Comparison of ENCODE assay signal across 12 cellular contexts in the genomic region with DNA sequence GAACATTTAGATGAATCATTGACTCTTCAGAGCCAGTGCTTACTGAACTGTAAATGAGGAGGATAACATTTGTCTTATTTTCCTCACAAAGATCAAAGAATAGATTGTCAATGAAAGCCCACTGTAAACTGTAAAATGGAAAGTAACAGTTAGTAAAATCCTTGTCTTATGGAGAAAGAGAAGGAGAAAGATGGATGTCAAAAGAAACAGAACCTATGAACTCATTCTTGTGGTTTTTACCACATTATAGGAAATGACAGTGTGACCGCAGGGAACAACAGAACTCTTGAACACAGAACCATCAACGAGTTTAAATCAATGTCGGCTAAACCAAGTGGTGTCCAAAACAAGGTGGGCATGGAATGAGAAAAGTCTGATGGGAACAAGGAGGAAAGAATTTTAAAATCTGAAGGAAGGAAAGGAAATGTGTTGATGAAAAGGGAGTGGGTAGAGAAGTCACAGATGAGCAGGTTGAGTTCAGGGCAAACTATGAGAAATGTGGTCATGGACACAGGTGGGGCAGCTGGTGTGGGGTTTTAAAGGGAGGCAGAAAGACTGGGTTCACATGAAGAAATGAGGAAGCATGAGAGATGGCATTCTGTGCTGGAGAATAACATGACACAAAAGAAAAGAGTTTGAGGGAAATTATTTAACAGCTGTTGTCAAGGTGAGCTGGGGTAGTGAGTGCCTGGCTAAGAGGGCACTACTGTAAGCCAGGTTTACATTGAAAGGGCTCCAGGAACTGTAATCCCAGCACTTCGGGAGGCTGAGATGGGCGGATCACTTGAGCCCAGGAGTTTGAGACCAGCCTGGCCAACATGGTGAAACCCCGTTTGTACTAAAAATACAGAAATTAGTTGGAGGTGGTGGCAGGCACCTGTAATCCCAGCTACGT. TPM values are rescaled to one million over a fixed set of nuclear protein-coding genes. Genes with fewer than 3 reads are reported as not detected.
DNase-seq lines count a peak whose midpoint lies in the region; ATAC-seq and TF ChIP-seq lines count a peak whose summit lies in the region.
"Had no signal": no experiment of that assay in that cellular context is flagged by ENCODE, and none has a peak within 500 bp of the region (broad histone marks: within the 10 kb centered on the region; RNA-seq: fewer than 3 reads in every experiment).

No MANE protein-coding gene starts in this region.

- no peaks in the 10 kb centered on the region for H3K36me3 Mint-ChIP-seq in natural killer cell
- H3K36me3 Mint-ChIP-seq: CD4-positive, CD25-positive, alpha-beta regulatory T cell had no signal

- peak overlapping the region; percentile 1 for H3K4me3 Mint-ChIP-seq in natural killer cell
- H3K4me3 Mint-ChIP-seq: CD4-positive, CD25-positive, alpha-beta regulatory T cell; nephron had no signal

- TF ChIP-seq CTCF in natural killer cell (IDR thresholded peaks at IDR 0.05), result no peak
- no peak for TF ChIP-seq CTCF in heart right ventricle (IDR thresholded peaks at IDR 0.05)

- DNase-seq in ELR (ENCODE audit: low read depth) (peak; percentile 36), RPMI8226 (peak; percentile 20), natural killer cell (no peak), heart right ventricle (no peak), COLO829 (ENCODE audit: low spot score) (no peak)
- DNase-seq: activated CD4-positive, alpha-beta T cell treated with anti-CD3 and anti-CD28 coated beads for 48 hours; right lobe of liver had no signal

- H3K4me1 ChIP-seq in heart right ventricle, result peaks cover 0 to 38% (median 0%) of the 10 kb centered on the region in 9 donors
- H3K4me1 ChIP-seq: right lobe of liver had no signal

- 89% methylated on average over 7 of the region's 7 CpGs for WGBS in heart right ventricle, 2 donors

- no peak overlapping the region for H3K27ac ChIP-seq in heart right ventricle
- H3K27ac ChIP-seq: right lobe of liver had no signal

- peak; percentile 33 for ATAC-seq in HG02678 (IDR thresholded peaks at IDR 0.05; ENCODE audit: unreplicated experiment)
- ATAC-seq in natural killer cell, result no peak
- ATAC-seq in HG03175 (IDR thresholded peaks at IDR 0.05; ENCODE audit: unreplicated experiment), result no peak
- no peak for ATAC-seq in heart right ventricle
- ATAC-seq: esophagus mucosa, right lobe of liver had no signal

- no peaks in the 10 kb centered on the region for H3K9me3 ChIP-seq in heart right ventricle
- H3K9me3 ChIP-seq: right lobe of liver had no signal

- peak overlapping the region in 1 of 2 donors; percentile 28 for H3K27ac Mint-ChIP-seq in natural killer cell
- H3K27ac Mint-ChIP-seq: CD4-positive, CD25-positive, alpha-beta regulatory T cell; nephron had no signal

- H3K9me3 Mint-ChIP-seq in natural killer cell, result no peaks in the 10 kb centered on the region
- H3K9me3 Mint-ChIP-seq: nephron had no signal

- intact Hi-C loops in natural killer cell (cut with micrococcal nuclease), result no loop called here
- intact Hi-C loops in heart right ventricle (cut with DNase I), result no loop called here

- H3K4me1 Mint-ChIP-seq in natural killer cell, result peaks cover 9 to 10% of the 10 kb centered on the region in 2 donors

- peaks cover 0 to 14% (median 0%) of the 10 kb centered on the region in 9 donors for H3K36me3 ChIP-seq in heart right ventricle
- H3K36me3 ChIP-seq: right lobe of liver had no signal

- no peaks in the 10 kb centered on the region for H3K27me3 ChIP-seq in heart right ventricle
- H3K27me3 ChIP-seq: right lobe of liver had no signal

- H3K4me3 ChIP-seq in heart right ventricle, result no peak overlapping the region
- H3K4me3 ChIP-seq: right lobe of liver had no signal

- H3K27me3 Mint-ChIP-seq in natural killer cell (ENCODE audit: low read depth in 2 of 2), result peaks cover 39 to 48% of the 10 kb centered on the region in 2 donors

RNA-seq across cellular contexts. Expression of gene ETV5, which starts 42.4 kb away (rescaled TPM):
- 1 to 10 TPM; 3.0 to 5.3 (median 4.6) TPM for total RNA-seq in natural killer cell
- 10 to 100 TPM in 1 of 10 donors, 1 to 10 TPM in 9; 4.4 to 12.6 (median 5.8) TPM for total RNA-seq in heart right ventricle
- polyA plus RNA-seq in heart right ventricle, result 1 to 10 TPM; 1.5 to 5.3 TPM
- total RNA-seq: CD4-positive, CD25-positive, alpha-beta regulatory T cell had no signal

Comparison
In these comparisons a context has a peak if more than half of its experiments do, and no peak if none do; other contexts are left out.
1. DNase-seq: peak in ELR (single experiment) and RPMI8226 (single experiment); none in natural killer cell (single experiment), heart right ventricle (0 of 2) and COLO829 (single experiment).